In the genomic region with DNA sequence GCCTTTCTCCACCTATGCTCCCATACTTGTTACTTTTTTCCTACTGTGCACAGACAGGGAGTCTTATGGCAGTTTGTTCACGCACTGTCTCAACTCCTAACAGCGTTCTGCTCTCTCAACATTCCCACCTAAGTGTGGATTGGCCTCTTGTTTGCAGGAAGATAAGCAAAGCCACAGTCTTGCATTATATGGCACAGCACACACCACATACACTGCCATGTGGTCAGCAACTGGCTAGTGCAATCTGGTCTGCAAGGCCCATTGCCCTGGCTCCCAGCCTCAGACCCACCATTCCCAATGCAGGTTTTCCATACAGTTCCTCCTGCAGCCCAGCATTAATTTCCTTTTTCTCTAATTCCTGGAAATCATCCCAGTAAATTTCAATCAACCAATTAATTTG, we compare ENCODE assay signal across 3 cellular contexts.
TF ChIP-seq lines count a peak whose summit lies in the region.

No MANE protein-coding gene starts in this region.

TF ChIP-seq in A549, 52 proteins besides CTCF, POLR2A, EP300 and RAD21:
- TF ChIP-seq, protein P1, sequence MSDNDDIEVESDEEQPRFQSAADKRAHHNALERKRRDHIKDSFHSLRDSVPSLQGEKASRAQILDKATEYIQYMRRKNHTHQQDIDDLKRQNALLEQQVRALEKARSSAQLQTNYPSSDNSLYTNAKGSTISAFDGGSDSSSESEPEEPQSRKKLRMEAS (IDR thresholded peaks at IDR 0.05), result no peak
- no peak for TF ChIP-seq SMC3 (IDR thresholded peaks at IDR 0.05)
- TF ChIP-seq NFE2L2 (conservative IDR thresholded peaks at IDR 0.05; ENCODE audit: low read length), result no peak
- TF ChIP-seq RARB (CRISPR knock-in tag; IDR thresholded peaks at IDR 0.05), result no peak
- TF ChIP-seq HES2 (IDR thresholded peaks at IDR 0.05), result no peak
- TF ChIP-seq NR3C1 (IDR thresholded peaks at IDR 0.05), result no peak
- TF ChIP-seq POLR2AphosphoS2 (conservative IDR thresholded peaks at IDR 0.05; ENCODE audit: low read length), result no peak; the same call in 1 of the 2 replicates
- TF ChIP-seq HEYL (CRISPR knock-in tag; IDR thresholded peaks at IDR 0.05), result no peak
- no peak for TF ChIP-seq ZNF302 (CRISPR knock-in tag; IDR thresholded peaks at IDR 0.05)
- no peak for TF ChIP-seq RCOR1 (IDR thresholded peaks at IDR 0.05; ENCODE audit: low read depth, low read length)
- no peak for TF ChIP-seq JUN (IDR thresholded peaks at IDR 0.05)
- no peak for TF ChIP-seq EHMT2 (IDR thresholded peaks at IDR 0.05; ENCODE audit: low read depth)
- TF ChIP-seq MYC (IDR thresholded peaks at IDR 0.05; ENCODE audit: borderline replicate concordance, low read length), result no peak
- no peak for TF ChIP-seq MAFK (IDR thresholded peaks at IDR 0.05; ENCODE audit: partially characterized antibody)
- no peak for TF ChIP-seq KDM1A (IDR thresholded peaks at IDR 0.05; ENCODE audit: low read depth)
- TF ChIP-seq JUNB (IDR thresholded peaks at IDR 0.05), result no peak
TF ChIP-seq in A549: peak in this region for 0.

TF ChIP-seq in HEK293, 187 proteins besides CTCF, POLR2A, EP300 and RAD21:
- TF ChIP-seq, protein P2, sequence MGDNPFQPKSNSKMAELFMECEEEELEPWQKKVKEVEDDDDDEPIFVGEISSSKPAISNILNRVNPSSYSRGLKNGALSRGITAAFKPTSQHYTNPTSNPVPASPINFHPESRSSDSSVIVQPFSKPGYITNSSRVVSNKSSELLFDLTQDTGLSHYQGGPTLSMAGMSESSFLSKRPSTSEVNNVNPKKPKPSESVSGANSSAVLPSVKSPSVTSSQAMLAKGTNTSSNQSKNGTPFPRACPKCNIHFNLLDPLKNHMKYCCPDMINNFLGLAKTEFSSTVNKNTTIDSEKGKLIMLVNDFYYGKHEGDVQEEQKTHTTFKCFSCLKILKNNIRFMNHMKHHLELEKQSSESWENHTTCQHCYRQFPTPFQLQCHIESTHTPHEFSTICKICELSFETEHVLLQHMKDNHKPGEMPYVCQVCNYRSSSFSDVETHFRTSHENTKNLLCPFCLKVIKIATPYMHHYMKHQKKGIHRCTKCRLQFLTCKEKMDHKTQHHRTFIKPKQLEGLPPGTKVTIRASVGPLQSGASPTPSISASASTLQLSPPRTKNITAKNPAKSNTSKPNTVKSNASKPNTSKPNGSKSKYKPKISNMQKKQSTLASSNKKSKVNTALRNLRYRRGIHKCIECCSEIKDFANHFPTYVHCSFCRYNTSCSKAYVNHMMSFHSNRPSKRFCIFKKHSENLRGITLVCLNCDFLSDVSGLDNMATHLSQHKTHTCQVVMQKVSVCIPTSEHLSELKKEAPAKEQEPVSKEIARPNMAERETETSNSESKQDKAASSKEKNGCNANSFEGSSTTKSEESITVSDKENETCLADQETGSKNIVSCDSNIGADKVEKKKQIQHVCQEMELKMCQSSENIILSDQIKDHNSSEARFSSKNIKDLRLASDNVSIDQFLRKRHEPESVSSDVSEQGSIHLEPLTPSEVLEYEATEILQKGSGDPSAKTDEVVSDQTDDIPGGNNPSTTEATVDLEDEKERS (tag by site-specific recombination; IDR thresholded peaks at IDR 0.05), result no peak
- TF ChIP-seq BCL11A (tag by site-specific recombination; IDR thresholded peaks at IDR 0.05; ENCODE audit: low read depth) (no peak), ZNF670 (tag by site-specific recombination; IDR thresholded peaks at IDR 0.05; ENCODE audit: low read depth) (no peak), ZNF600 (tag by site-specific recombination; IDR thresholded peaks at IDR 0.05) (peak; percentile 21; the same call in 1 of the 2 replicates)

TF ChIP-seq in GM12878, 131 proteins besides CTCF, POLR2A, EP300 and RAD21:
- TF ChIP-seq ZNF217 (IDR thresholded peaks at IDR 0.05) (no peak), ZNF687 (IDR thresholded peaks at IDR 0.05) (no peak), BCL11A (IDR thresholded peaks at IDR 0.05; ENCODE audit: low read depth, low read length) (no peak), PRDM15 (CRISPR knock-in tag; IDR thresholded peaks at IDR 0.05) (no peak), NBN (IDR thresholded peaks at IDR 0.05) (no peak), NRF1 (conservative IDR thresholded peaks at IDR 0.05; ENCODE audit: low read depth, low read length) (no peak), SMAD5 (IDR thresholded peaks at IDR 0.05; ENCODE audit: low read depth) (no peak), BMI1 (IDR thresholded peaks at IDR 0.05; ENCODE audit: borderline replicate concordance) (no peak), POLR2AphosphoS5 (IDR thresholded peaks at IDR 0.05; ENCODE audit: low read length) (no peak)
- TF ChIP-seq, protein P3, sequence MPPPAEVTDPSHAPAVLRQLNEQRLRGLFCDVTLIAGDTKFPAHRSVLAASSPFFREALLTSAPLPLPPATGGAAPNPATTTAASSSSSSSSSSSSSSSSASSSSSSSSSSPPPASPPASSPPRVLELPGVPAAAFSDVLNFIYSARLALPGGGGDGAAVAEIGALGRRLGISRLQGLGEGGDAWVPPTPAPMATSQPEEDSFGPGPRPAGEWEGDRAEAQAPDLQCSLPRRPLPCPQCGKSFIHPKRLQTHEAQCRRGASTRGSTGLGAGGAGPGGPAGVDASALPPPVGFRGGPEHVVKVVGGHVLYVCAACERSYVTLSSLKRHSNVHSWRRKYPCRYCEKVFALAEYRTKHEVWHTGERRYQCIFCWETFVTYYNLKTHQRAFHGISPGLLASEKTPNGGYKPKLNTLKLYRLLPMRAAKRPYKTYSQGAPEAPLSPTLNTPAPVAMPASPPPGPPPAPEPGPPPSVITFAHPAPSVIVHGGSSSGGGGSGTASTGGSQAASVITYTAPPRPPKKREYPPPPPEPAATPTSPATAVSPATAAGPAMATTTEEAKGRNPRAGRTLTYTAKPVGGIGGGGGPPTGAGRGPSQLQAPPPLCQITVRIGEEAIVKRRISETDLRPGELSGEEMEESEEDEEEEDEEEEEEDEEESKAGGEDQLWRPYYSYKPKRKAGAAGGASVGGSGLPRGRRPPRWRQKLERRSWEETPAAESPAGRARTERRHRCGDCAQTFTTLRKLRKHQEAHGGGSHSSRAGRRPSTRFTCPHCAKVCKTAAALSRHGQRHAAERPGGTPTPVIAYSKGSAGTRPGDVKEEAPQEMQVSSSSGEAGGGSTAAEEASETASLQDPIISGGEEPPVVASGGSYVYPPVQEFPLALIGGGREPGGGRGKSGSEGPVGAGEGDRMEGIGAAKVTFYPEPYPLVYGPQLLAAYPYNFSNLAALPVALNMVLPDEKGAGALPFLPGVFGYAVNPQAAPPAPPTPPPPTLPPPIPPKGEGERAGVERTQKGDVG (CRISPR knock-in tag; IDR thresholded peaks at IDR 0.05), result no peak
- TF ChIP-seq, protein P4, sequence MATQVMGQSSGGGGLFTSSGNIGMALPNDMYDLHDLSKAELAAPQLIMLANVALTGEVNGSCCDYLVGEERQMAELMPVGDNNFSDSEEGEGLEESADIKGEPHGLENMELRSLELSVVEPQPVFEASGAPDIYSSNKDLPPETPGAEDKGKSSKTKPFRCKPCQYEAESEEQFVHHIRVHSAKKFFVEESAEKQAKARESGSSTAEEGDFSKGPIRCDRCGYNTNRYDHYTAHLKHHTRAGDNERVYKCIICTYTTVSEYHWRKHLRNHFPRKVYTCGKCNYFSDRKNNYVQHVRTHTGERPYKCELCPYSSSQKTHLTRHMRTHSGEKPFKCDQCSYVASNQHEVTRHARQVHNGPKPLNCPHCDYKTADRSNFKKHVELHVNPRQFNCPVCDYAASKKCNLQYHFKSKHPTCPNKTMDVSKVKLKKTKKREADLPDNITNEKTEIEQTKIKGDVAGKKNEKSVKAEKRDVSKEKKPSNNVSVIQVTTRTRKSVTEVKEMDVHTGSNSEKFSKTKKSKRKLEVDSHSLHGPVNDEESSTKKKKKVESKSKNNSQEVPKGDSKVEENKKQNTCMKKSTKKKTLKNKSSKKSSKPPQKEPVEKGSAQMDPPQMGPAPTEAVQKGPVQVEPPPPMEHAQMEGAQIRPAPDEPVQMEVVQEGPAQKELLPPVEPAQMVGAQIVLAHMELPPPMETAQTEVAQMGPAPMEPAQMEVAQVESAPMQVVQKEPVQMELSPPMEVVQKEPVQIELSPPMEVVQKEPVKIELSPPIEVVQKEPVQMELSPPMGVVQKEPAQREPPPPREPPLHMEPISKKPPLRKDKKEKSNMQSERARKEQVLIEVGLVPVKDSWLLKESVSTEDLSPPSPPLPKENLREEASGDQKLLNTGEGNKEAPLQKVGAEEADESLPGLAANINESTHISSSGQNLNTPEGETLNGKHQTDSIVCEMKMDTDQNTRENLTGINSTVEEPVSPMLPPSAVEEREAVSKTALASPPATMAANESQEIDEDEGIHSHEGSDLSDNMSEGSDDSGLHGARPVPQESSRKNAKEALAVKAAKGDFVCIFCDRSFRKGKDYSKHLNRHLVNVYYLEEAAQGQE (IDR thresholded peaks at IDR 0.05; ENCODE audit: low read depth, low read length), result no peak
